17 cellular contexts compared by ENCODE assay signal in the genomic region with DNA sequence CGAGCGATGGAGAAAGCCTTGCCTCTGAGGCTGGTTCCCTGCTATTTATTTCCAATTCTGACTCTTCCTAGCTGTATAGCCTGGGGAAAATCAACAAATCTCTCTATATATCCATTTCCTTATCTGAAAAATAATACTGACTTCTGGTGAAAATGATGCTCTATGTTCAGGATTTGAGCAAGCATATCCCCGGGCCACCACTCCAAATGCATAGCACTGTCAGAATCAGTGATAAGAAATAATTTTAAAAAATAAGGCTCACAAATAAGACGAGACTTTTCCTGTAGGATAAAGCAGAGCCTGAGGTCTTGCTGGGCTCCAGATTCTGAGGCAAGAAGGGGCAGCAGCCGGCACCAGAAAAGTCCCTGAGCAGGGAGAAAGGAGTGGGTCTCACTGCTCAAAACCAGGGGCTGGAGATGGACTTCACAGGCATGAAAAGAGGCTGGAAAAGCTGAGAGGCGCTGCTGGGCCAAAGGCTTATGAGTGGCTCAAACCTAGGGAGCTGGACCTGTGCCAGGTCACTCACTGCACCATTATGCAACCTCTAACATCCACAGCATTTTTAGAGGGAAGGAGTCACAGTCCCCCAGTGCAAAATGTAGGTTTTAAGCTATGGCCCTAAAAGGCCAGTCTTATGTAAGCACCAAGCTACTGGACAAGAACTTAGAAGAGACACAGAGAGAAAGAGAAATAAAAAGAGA. TPM values are rescaled to one million over a fixed set of nuclear protein-coding genes. Genes with fewer than 3 reads are reported as not detected.
DNase-seq lines count a peak whose midpoint lies in the region; ATAC-seq and TF ChIP-seq lines count a peak whose summit lies in the region.
"Had no signal": no experiment of that assay in that cellular context is flagged by ENCODE, and none has a peak within 500 bp of the region (broad histone marks: within the 10 kb centered on the region; RNA-seq: fewer than 3 reads in every experiment).

No MANE protein-coding gene starts in this region.

- H3K4me3 ChIP-seq in HEK293 (ENCODE audit: low read depth, low read length), result no peak overlapping the region
- no peak overlapping the region for H3K4me3 ChIP-seq in hepatocyte
- H3K4me3 ChIP-seq: ovary had no signal

- H3K27ac ChIP-seq in HEK293 (ENCODE audit: extremely low read depth, low read depth, low read length) (no peak overlapping the region), hepatocyte (no peak overlapping the region)
- H3K27ac ChIP-seq: C4-2B, ovary, RWPE1 had no signal

- H3K36me3 Mint-ChIP-seq in activated T-helper 2 cell treated with anti-CD3 and anti-CD28 coated beads, Interferon-gamma antibody, Interleukin-2, Interleukin-4, amounts not matched to agents 10 μg/mL and 5 μg/mL and 100 μg/mL, durations not matched to agents 14 hours and 24 hours and 36 hours (ENCODE audit: low read depth), result no peaks in the 10 kb centered on the region

- 84% methylated on average over 6 of the region's 6 CpGs for WGBS in hepatocyte (ENCODE audit: low lambda C conversion rate, missing lambda C conversion rate)

- H3K4me1 ChIP-seq in HEK293 (ENCODE audit: control insufficient read depth, insufficient read depth, low read length) (no peaks in the 10 kb centered on the region), hepatocyte (ENCODE audit: insufficient read depth) (no peaks in the 10 kb centered on the region)

- H3K36me3 ChIP-seq in HEK293 (ENCODE audit: control insufficient read depth in 2 of 2, insufficient read depth in 1 of 2, low read length in 2 of 2), result no peaks in the 10 kb centered on the region
- no peaks in the 10 kb centered on the region for H3K36me3 ChIP-seq in hepatocyte (replicated peaks; ENCODE audit: insufficient read depth, low read depth)
- H3K36me3 ChIP-seq: ovary had no signal

- H3K4me2 ChIP-seq in hepatocyte, result no peak overlapping the region

- H2AFZ ChIP-seq in hepatocyte, result no peak overlapping the region

- no peaks in the 10 kb centered on the region for H3K9me3 Mint-ChIP-seq in activated T-helper 2 cell treated with anti-CD3 and anti-CD28 coated beads, Interferon-gamma antibody, Interleukin-2, Interleukin-4, amounts not matched to agents 10 μg/mL and 5 μg/mL and 100 μg/mL, durations not matched to agents 14 hours and 24 hours and 36 hours

- no peaks in the 10 kb centered on the region for H3K4me1 Mint-ChIP-seq in activated T-helper 2 cell treated with anti-CD3 and anti-CD28 coated beads, Interferon-gamma antibody, Interleukin-2, Interleukin-4, amounts not matched to agents 10 μg/mL and 5 μg/mL and 100 μg/mL, durations not matched to agents 14 hours and 24 hours and 36 hours (ENCODE audit: low read depth)

- ATAC-seq in GM19452 (IDR thresholded peaks at IDR 0.05; ENCODE audit: unreplicated experiment), result no peak

- CTCF ChIA-PET in HEK293 (lab: Yijun Ruan, JAX), result interaction anchor here (0.6 to 4.2 kb wide), 5 partner anchors 10 to 105 kb away, joined by 3 to 24 read pairs (median 5); no protein-coding TSS in a partner anchor

- no peaks in the 10 kb centered on the region for H4K20me1 ChIP-seq in hepatocyte (ENCODE audit: insufficient read depth, poor library complexity, severe bottlenecking)

- TF ChIP-seq CTCF in HEK293 (tag by site-specific recombination; IDR thresholded peaks at IDR 0.05) (no peak), hepatocyte (IDR thresholded peaks at IDR 0.05; ENCODE audit: poor library complexity) (no peak)

- H3K27me3 Mint-ChIP-seq in activated T-helper 2 cell treated with anti-CD3 and anti-CD28 coated beads, Interferon-gamma antibody, Interleukin-2, Interleukin-4, amounts not matched to agents 10 μg/mL and 5 μg/mL and 100 μg/mL, durations not matched to agents 14 hours and 24 hours and 36 hours (ENCODE audit: low read depth), result peaks cover 18% of the 10 kb centered on the region

- H3K4me3 Mint-ChIP-seq in activated T-helper 2 cell treated with anti-CD3 and anti-CD28 coated beads, Interferon-gamma antibody, Interleukin-2, Interleukin-4, amounts not matched to agents 10 μg/mL and 5 μg/mL and 100 μg/mL, durations not matched to agents 14 hours and 24 hours and 36 hours (ENCODE audit: low read depth), result no peak overlapping the region

- POLR2A ChIA-PET in HEK293 (lab: Yijun Ruan, JAX), result no interaction called here

- no peaks in the 10 kb centered on the region for H3K79me2 ChIP-seq in hepatocyte

- no peaks in the 10 kb centered on the region for H3K27me3 ChIP-seq in hepatocyte
- H3K27me3 ChIP-seq: ovary had no signal

- DNase-seq in DMS153 (lab: John Stamatoyannopoulos, UW) (peak; percentile 30), SHP77 treated with DMSO at 0.1 percent for 48 hours (lab: John Stamatoyannopoulos, UW) (peak; percentile 26), hepatocyte (ENCODE audit: low spot score) (peak; percentile 53), H4 (ENCODE audit: low spot score) (no peak)
- no peak for DNase-seq in activated T-helper 2 cell treated with anti-CD3 and anti-CD28 coated beads, Interferon-gamma antibody, Interleukin-2, Interleukin-4, amounts not matched to agents 10 μg/mL and 5 μg/mL and 100 μg/mL, durations not matched to agents 14 hours and 24 hours and 36 hours (ENCODE audit: low spot score)
- DNase-seq: activated CD8-positive, alpha-beta memory T cell treated with anti-CD3 and anti-CD28 coated beads, Interleukin-2, amount 50 U/mL, for 4 hours; effector CD4-positive, alpha-beta T cell; GOT3; hippocampal formation; mesendoderm; NCI-H2081 treated with DMSO at 0.1 percent for 48 hours had no signal

- H3K9me2 ChIP-seq in hepatocyte (replicated peaks; ENCODE audit: insufficient read depth), result no peaks in the 10 kb centered on the region

- H3K27ac Mint-ChIP-seq in activated T-helper 2 cell treated with anti-CD3 and anti-CD28 coated beads, Interferon-gamma antibody, Interleukin-2, Interleukin-4, amounts not matched to agents 10 μg/mL and 5 μg/mL and 100 μg/mL, durations not matched to agents 14 hours and 24 hours and 36 hours, result no peak overlapping the region

- H3K9me3 ChIP-seq in HEK293 (ENCODE audit: control insufficient read depth, insufficient read depth, low read depth, low read length), result no peaks in the 10 kb centered on the region
- H3K9me3 ChIP-seq in hepatocyte (ENCODE audit: low read depth), result no peaks in the 10 kb centered on the region
- H3K9me3 ChIP-seq: ovary had no signal

- intact Hi-C loops in activated T-helper 2 cell treated with anti-CD3 and anti-CD28 coated beads, Interferon-gamma antibody, Interleukin-2, Interleukin-4, amounts not matched to agents 10 μg/mL and 5 μg/mL and 100 μg/mL, durations not matched to agents 14 hours and 24 hours and 36 hours (cut with micrococcal nuclease), result no loop called here

TF ChIP-seq in HEK293, 187 proteins besides CTCF, POLR2A, EP300 and RAD21:
- peak; percentile 85 for TF ChIP-seq ZBTB17 (tag by site-specific recombination; IDR thresholded peaks at IDR 0.05)
- TF ChIP-seq ZNF248 (tag by site-specific recombination; IDR thresholded peaks at IDR 0.05), result no peak
- no peak for TF ChIP-seq ZNF623 (tag by site-specific recombination; IDR thresholded peaks at IDR 0.05)
- no peak for TF ChIP-seq ZNF24 (tag by site-specific recombination; IDR thresholded peaks at IDR 0.05)
- TF ChIP-seq TCF7L2 (IDR thresholded peaks at IDR 0.05; ENCODE audit: borderline replicate concordance, low read depth, low read length), result no peak
- TF ChIP-seq, protein P1, sequence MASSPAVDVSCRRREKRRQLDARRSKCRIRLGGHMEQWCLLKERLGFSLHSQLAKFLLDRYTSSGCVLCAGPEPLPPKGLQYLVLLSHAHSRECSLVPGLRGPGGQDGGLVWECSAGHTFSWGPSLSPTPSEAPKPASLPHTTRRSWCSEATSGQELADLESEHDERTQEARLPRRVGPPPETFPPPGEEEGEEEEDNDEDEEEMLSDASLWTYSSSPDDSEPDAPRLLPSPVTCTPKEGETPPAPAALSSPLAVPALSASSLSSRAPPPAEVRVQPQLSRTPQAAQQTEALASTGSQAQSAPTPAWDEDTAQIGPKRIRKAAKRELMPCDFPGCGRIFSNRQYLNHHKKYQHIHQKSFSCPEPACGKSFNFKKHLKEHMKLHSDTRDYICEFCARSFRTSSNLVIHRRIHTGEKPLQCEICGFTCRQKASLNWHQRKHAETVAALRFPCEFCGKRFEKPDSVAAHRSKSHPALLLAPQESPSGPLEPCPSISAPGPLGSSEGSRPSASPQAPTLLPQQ (tag by site-specific recombination; IDR thresholded peaks at IDR 0.05), result no peak
- no peak for TF ChIP-seq ZNF341 (tag by site-specific recombination; IDR thresholded peaks at IDR 0.05; ENCODE audit: low read depth)
- TF ChIP-seq ZBTB48 (tag by site-specific recombination; IDR thresholded peaks at IDR 0.05), result no peak

RNA-seq across cellular contexts. Expression of a gene that starts 48.1 kb away (rescaled TPM):
- total RNA-seq in hepatocyte, result 8.9 and 9.6 TPM in 2 replicates
- polyA plus RNA-seq in hepatocyte, result 5.2 and 6.3 TPM in 2 replicates
- total RNA-seq in activated T-helper 2 cell treated with anti-CD3 and anti-CD28 coated beads, Interferon-gamma antibody, Interleukin-2, Interleukin-4, amounts not matched to agents 10 μg/mL and 5 μg/mL and 100 μg/mL, durations not matched to agents 14 hours and 24 hours and 36 hours, result not detected in 2 replicates
- not detected in 2 replicates for total RNA-seq in H4 (2014; rRNA removed; shearing (Covaris generic))
- polyA plus RNA-seq: ovary had no signal

RNA-seq across cellular contexts. Expression of a gene that starts 54.4 kb away (rescaled TPM):
- 25.7 and 25.9 TPM in 2 replicates for total RNA-seq in hepatocyte
- polyA plus RNA-seq in hepatocyte, result 14.2 and 33.0 TPM in 2 replicates
- total RNA-seq in activated T-helper 2 cell treated with anti-CD3 and anti-CD28 coated beads, Interferon-gamma antibody, Interleukin-2, Interleukin-4, amounts not matched to agents 10 μg/mL and 5 μg/mL and 100 μg/mL, durations not matched to agents 14 hours and 24 hours and 36 hours, result not detected in 2 replicates
- not detected in 2 replicates for total RNA-seq in H4 (2014; rRNA removed; shearing (Covaris generic))
- total RNA-seq: HT-29 had no signal

Comparison
In these comparisons a context has a peak if more than half of its experiments do, and no peak if none do; other contexts are left out.
1. DNase-seq: peak in DMS153 (single experiment), SHP77 treated with DMSO at 0.1 percent for 48 hours (single experiment) and hepatocyte (single experiment); none in activated T-helper 2 cell treated with anti-CD3 and anti-CD28 coated beads, Interferon-gamma antibody, Interleukin-2, Interleukin-4, amounts not matched to agents 10 μg/mL and 5 μg/mL and 100 μg/mL, durations not matched to agents 14 hours and 24 hours and 36 hours (single experiment) and H4 (single experiment).
2. RNA of a gene that starts 54.4 kb away (total RNA-seq): 25.7 to 25.9 TPM in hepatocyte; not detected in activated T-helper 2 cell treated with anti-CD3 and anti-CD28 coated beads, Interferon-gamma antibody, Interleukin-2, Interleukin-4, amounts not matched to agents 10 μg/mL and 5 μg/mL and 100 μg/mL, durations not matched to agents 14 hours and 24 hours and 36 hours and not detected in H4; every median in the first group is over 10 times any median in the second.